In genomic region chr10:11177926-11178453, GRCh38 we compare ENCODE assay signal across 8 cellular contexts.
DNase-seq lines count a peak whose midpoint lies in the region; ATAC-seq and TF ChIP-seq lines count a peak whose summit lies in the region.

No MANE protein-coding gene starts in this region.

- H3K4me1 Mint-ChIP-seq in naive thymus-derived CD8-positive, alpha-beta T cell, result peaks cover 22 to 99% (median 43%) of the 10 kb centered on the region in 4 donors

- peak; percentile 14 for TF ChIP-seq CTCF in GM12865 (IDR thresholded peaks at IDR 0.05; ENCODE audit: insufficient read depth, low read depth, low read length, missing control alignments)

- H3K36me3 Mint-ChIP-seq in naive thymus-derived CD8-positive, alpha-beta T cell, result peaks cover 15 to 78% (median 29%) of the 10 kb centered on the region in 3 donors

- peak overlapping the region; percentile 77 for H3K27ac ChIP-seq in angular gyrus (ENCODE audit: low read depth, low read length)

- peak overlapping the region; percentile 62 for H3K4me3 ChIP-seq in GM12865 (ENCODE audit: low read depth, low read length)

- POLR2A ChIA-PET in naive thymus-derived CD8-positive, alpha-beta T cell (lab: Charles Lee), result interaction anchor here (0.6 to 18.5 kb wide), 9 partner anchors 11 to 78 kb away, joined by 3 to 970 read pairs (median 5); no protein-coding TSS in a partner anchor

- peak overlapping the region in 6 of 10 donors; percentile 94 to 99 (median 98) for H3K27ac Mint-ChIP-seq in naive thymus-derived CD8-positive, alpha-beta T cell

- DNase-seq in GM12865 (ENCODE audit: low read depth), result peak; percentile 75
- DNase-seq in naive thymus-derived CD8-positive, alpha-beta T cell, result no peak
- DNase-seq in AG08395 (ENCODE audit: low spot score), result no peak
- no peak for DNase-seq in NCI-H82 (lab: John Stamatoyannopoulos, UW)
- no peak for DNase-seq in NCI-H187 treated with DMSO at 0.1 percent for 48 hours (lab: John Stamatoyannopoulos, UW)

- H3K9me3 Mint-ChIP-seq in naive thymus-derived CD8-positive, alpha-beta T cell, result no peaks in the 10 kb centered on the region

- ATAC-seq in HG03196 (IDR thresholded peaks at IDR 0.05; ENCODE audit: unreplicated experiment) (peak; percentile 29), GM19452 (IDR thresholded peaks at IDR 0.05; ENCODE audit: unreplicated experiment) (no peak)
- ATAC-seq in naive thymus-derived CD8-positive, alpha-beta T cell, result peak in 1 of 2 donors; percentile 3

- H3K27me3 Mint-ChIP-seq in naive thymus-derived CD8-positive, alpha-beta T cell, result no peaks in the 10 kb centered on the region

- H3K4me3 Mint-ChIP-seq in naive thymus-derived CD8-positive, alpha-beta T cell, result peak overlapping the region in 8 of 10 donors; percentile 74 to 89 (median 87)
